In the genomic region with DNA sequence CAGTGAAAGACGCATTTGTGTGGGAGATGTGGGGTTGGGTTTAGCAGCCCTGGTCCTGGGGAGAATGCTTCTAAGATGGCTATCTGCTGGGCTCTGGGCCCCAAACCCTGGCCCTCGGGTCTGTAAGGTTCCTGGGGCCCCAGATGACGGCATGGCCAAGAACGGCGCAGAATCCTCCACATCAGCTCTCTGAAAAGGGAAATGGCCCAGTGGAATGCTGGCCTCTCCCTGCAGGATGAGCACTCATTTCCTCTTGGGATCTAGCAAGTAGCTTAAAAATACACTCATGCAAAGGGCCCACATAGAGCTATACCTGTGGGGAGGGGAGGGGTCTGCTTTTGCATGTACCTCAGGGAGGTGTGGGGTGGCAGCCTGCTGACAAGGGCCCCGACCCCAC, we compare ENCODE assay signal across 8 cellular contexts. TPM values are rescaled to one million over a fixed set of nuclear protein-coding genes. Genes with fewer than 3 reads are reported as not detected.
A peak's percentile ranks its signal among the peaks of the same experiment; 100 is the strongest.
DNase-seq lines count a peak whose midpoint lies in the region; FAIRE-seq and TF ChIP-seq lines count a peak whose summit lies in the region.

No MANE protein-coding gene starts in this region.

- peak overlapping the region; percentile 83 for H3K9ac ChIP-seq in endothelial cell of umbilical vein (replicated peaks; ENCODE audit: extremely low read depth, insufficient read depth, low read length)

- TF ChIP-seq CTCF in BJ (IDR thresholded peaks at IDR 0.05; ENCODE audit: insufficient read depth, low read depth, low read length) (no peak), PC-9 (conservative IDR thresholded peaks at IDR 0.05) (no peak), endothelial cell of umbilical vein (IDR thresholded peaks at IDR 0.05; ENCODE audit: extremely low read depth in 1 of 2, insufficient read depth in 1 of 2, low read depth in 1 of 2, low read length in 2 of 2) (no peak), neural crest cell (conservative IDR thresholded peaks at IDR 0.05) (no peak), WERI-Rb-1 (IDR thresholded peaks at IDR 0.05; ENCODE audit: low read depth, low read length) (no peak)

- POLR2A ChIA-PET in BJ (lab: Charles Lee), result no interaction called here
- POLR2A ChIA-PET in PC-9 (lab: Charles Lee; ENCODE audit: unreplicated experiment), result interaction anchor here (0.5 to 1.1 kb wide), 5 partner anchors 145 to 1638 kb away, joined by 3 to 4 read pairs (median 4); a partner anchor contains a TSS
- POLR2A ChIA-PET in endothelial cell of umbilical vein (lab: Charles Lee), result interaction anchor here (0.9 to 1.1 kb wide), 2 partner anchors 197 to 199 kb away, joined by 3 to 4 read pairs; a partner anchor contains a TSS

- 0 out of 2 replicates have a peak, but pooled peaks cover 5% of the 10 kb centered on the region for H3K79me2 ChIP-seq in PC-9 (ENCODE audit: low read depth)
- no peaks in the 10 kb centered on the region for H3K79me2 ChIP-seq in endothelial cell of umbilical vein (ENCODE audit: control insufficient read depth, insufficient read depth, low read length)

- no peaks in the 10 kb centered on the region for H3K9me3 Mint-ChIP-seq in neural crest cell

- H3K4me3 Mint-ChIP-seq in neural crest cell, result peak overlapping the region; percentile 64

- H3K4me1 Mint-ChIP-seq in neural crest cell, result peaks cover 66% of the 10 kb centered on the region

- no peaks in the 10 kb centered on the region for H3K9me2 ChIP-seq in PC-9 (ENCODE audit: insufficient read depth)

- H3K4me2 ChIP-seq in PC-9 (peak overlapping the region; percentile 85), endothelial cell of umbilical vein (ENCODE audit: insufficient read depth, low read length) (peak overlapping the region; percentile 72)

- H3K4me3 ChIP-seq in BJ (ENCODE audit: low read depth, low read length), result peak overlapping the region; percentile 36
- H3K4me3 ChIP-seq in PC-9, result peak overlapping the region; percentile 58
- peak overlapping the region in 1 of 3 experiments; percentile 10 for H3K4me3 ChIP-seq in endothelial cell of umbilical vein (replicated peaks in 1 of 3; ENCODE audit: insufficient read depth in 1 of 3, low read depth in 1 of 3, low read length in 3 of 3)
- no peak overlapping the region for H3K4me3 ChIP-seq in WERI-Rb-1 (ENCODE audit: low read depth, low read length)

- no peak for FAIRE-seq in endothelial cell of umbilical vein (lab: Jason Lieb, UNC)

- BruUV-seq in PC-9 (replicated peaks; lab: Mats Ljungman, UMichigan) (TSS peak; percentile 96), endothelial cell of umbilical vein (replicated peaks; lab: Mats Ljungman, UMichigan) (no TSS peak)

- intact Hi-C loops in PC-9 (cut with micrococcal nuclease; ENCODE audit: unreplicated experiment) (loop anchor here (1.0 to 2.0 kb wide), 8 partner anchors 24 to 321 kb away; no protein-coding TSS in a partner anchor), endothelial cell of umbilical vein (cut with micrococcal nuclease) (loop anchor here (1.0 kb wide), 1 partner anchor 195 kb away; no protein-coding TSS in a partner anchor)

- H2AFZ ChIP-seq in PC-9, result peak overlapping the region; percentile 69
- no peak overlapping the region for H2AFZ ChIP-seq in endothelial cell of umbilical vein (ENCODE audit: low read depth, low read length)

- H3K27ac ChIP-seq in PC-9 (peak overlapping the region; percentile 88), endothelial cell of umbilical vein (ENCODE audit: insufficient read depth, low read depth, low read length) (peak overlapping the region; percentile 89), WERI-Rb-1 (no peak overlapping the region)

- H3K27me3 Mint-ChIP-seq in neural crest cell (ENCODE audit: low read depth), result no peaks in the 10 kb centered on the region

- peaks cover 44% of the 10 kb centered on the region for H3F3A ChIP-seq in PC-9 (ENCODE audit: insufficient read depth, low read depth)

- CTCF ChIA-PET in BJ (lab: Yijun Ruan, JAX) (interaction anchor here (1.0 to 3.9 kb wide), 6 partner anchors 77 to 313 kb away, joined by 3 to 20 read pairs (median 7); no protein-coding TSS in a partner anchor), PC-9 (lab: Charles Lee) (interaction anchor here (0.5 to 0.7 kb wide), 4 partner anchors 53 to 1137 kb away, joined by 3 to 8 read pairs (median 4); no protein-coding TSS in a partner anchor), endothelial cell of umbilical vein (lab: Charles Lee) (interaction anchor here (0.5 to 1.9 kb wide), 6 partner anchors 53 to 312 kb away, joined by 3 to 11 read pairs (median 5); no protein-coding TSS in a partner anchor)

- H3K9me1 ChIP-seq in endothelial cell of umbilical vein (replicated peaks; ENCODE audit: control insufficient read depth, extremely low read depth, insufficient read depth, low read length), result no peaks in the 10 kb centered on the region

- H3K36me3 Mint-ChIP-seq in neural crest cell (ENCODE audit: low read depth), result no peaks in the 10 kb centered on the region

- H3K27ac Mint-ChIP-seq in neural crest cell (ENCODE audit: unreplicated experiment), result peak overlapping the region; percentile 97

- TF ChIP-seq POLR2A in endothelial cell of umbilical vein (IDR thresholded peaks at IDR 0.05; ENCODE audit: low read depth, low read length), result no peak

- H3K27me3 ChIP-seq in BJ (ENCODE audit: control insufficient read depth, insufficient read depth, low read length) (no peaks in the 10 kb centered on the region), PC-9 (ENCODE audit: insufficient read depth, low read depth) (no peaks in the 10 kb centered on the region), endothelial cell of umbilical vein (ENCODE audit: control insufficient read depth in 2 of 2, insufficient read depth in 2 of 2, low read length in 2 of 2) (no peaks in the 10 kb centered on the region), WERI-Rb-1 (ENCODE audit: insufficient read depth, low read depth, severe bottlenecking) (peaks cover 50% of the 10 kb centered on the region)

- DNase-seq in BJ (ENCODE audit: low read depth), result no peak
- no peak for DNase-seq in PC-9
- peak; percentile 31 for DNase-seq in endothelial cell of umbilical vein (ENCODE audit: low read depth, low spot score)
- no peak for DNase-seq in neural crest cell (ENCODE audit: low read depth, low spot score)
- no peak for DNase-seq in NCI-H2196 treated with DMSO at 0.1 percent for 48 hours (lab: John Stamatoyannopoulos, UW; ENCODE audit: unreplicated experiment)
- DNase-seq in NOMO-1 treated with dmso at 0.1 percent for 144 hours (lab: John Stamatoyannopoulos, UW; ENCODE audit: unreplicated experiment), result no peak
- no peak for DNase-seq in WERI-Rb-1
- DNase-seq in NCI-H748 treated with DMSO at 0.1 percent for 48 hours (lab: John Stamatoyannopoulos, UW), result no peak

- H3K36me3 ChIP-seq in BJ (ENCODE audit: control insufficient read depth, insufficient read depth, low read length), result no peaks in the 10 kb centered on the region
- no peaks in the 10 kb centered on the region for H3K36me3 ChIP-seq in PC-9 (ENCODE audit: low read depth)
- H3K36me3 ChIP-seq in endothelial cell of umbilical vein (ENCODE audit: control insufficient read depth in 2 of 2, extremely low read depth in 1 of 2, insufficient read depth in 2 of 2, low read length in 2 of 2), result no peaks in the 10 kb centered on the region
- H3K36me3 ChIP-seq in WERI-Rb-1, result no peaks in the 10 kb centered on the region

- H3K9me3 ChIP-seq in PC-9 (ENCODE audit: insufficient read depth, low read depth), result no peaks in the 10 kb centered on the region
- H3K9me3 ChIP-seq in endothelial cell of umbilical vein (replicated peaks; ENCODE audit: control insufficient read depth, insufficient read depth, low read length), result no peaks in the 10 kb centered on the region
- no peaks in the 10 kb centered on the region for H3K9me3 ChIP-seq in WERI-Rb-1 (ENCODE audit: severe bottlenecking)

- H4K20me1 ChIP-seq in PC-9 (ENCODE audit: insufficient read depth) (no peaks in the 10 kb centered on the region), endothelial cell of umbilical vein (replicated peaks; ENCODE audit: control insufficient read depth, extremely low read depth, insufficient read depth, low read length) (no peaks in the 10 kb centered on the region)

- dilution Hi-C loops in endothelial cell of umbilical vein (cut with MboI; ENCODE audit: extremely low pct_ligation_motif_present, low sequenced_read_pairs), result no loop called here

- H3K4me1 ChIP-seq in PC-9 (replicated peaks; ENCODE audit: insufficient read depth) (peaks cover 56% of the 10 kb centered on the region), endothelial cell of umbilical vein (ENCODE audit: control insufficient read depth, extremely low read depth, insufficient read depth, low read length) (peaks cover 40% of the 10 kb centered on the region)

TF ChIP-seq in endothelial cell of umbilical vein, 7 proteins besides CTCF, POLR2A, EP300 and RAD21:
- TF ChIP-seq GATA2 (IDR thresholded peaks at IDR 0.05; ENCODE audit: insufficient read depth, insufficient read length, low read depth, low read length), result no peak
- peak; percentile 30 for TF ChIP-seq FOS (IDR thresholded peaks at IDR 0.05; ENCODE audit: borderline replicate concordance, insufficient read depth, low read length)

RNA-seq across cellular contexts. Expression of a gene that starts 37.5 kb away (rescaled TPM):
- polyA plus RNA-seq in BJ (2011; rRNA removed) (not detected in 2 replicates), endothelial cell of umbilical vein (not detected in 2 replicates)
- not detected in 2 replicates for polyA minus RNA-seq in BJ (2011; rRNA and poly(A)+ RNA removed)
- total RNA-seq in PC-9 (2021) (not detected in 2 replicates), endothelial cell of umbilical vein (not detected in 2 replicates), neural crest cell (0.11 TPM in 1 of 2 replicates, not detected in the other)
- not detected in 2 replicates for polyA plus RNA-seq in endothelial cell of umbilical vein (2011; cell fraction: cytosol; rRNA removed)
- not detected in 2 replicates for polyA plus RNA-seq in endothelial cell of umbilical vein (2011; cell fraction: nucleus; rRNA removed)
- polyA plus RNA-seq in endothelial cell of umbilical vein (2012), result not detected in 2 replicates
- not detected in 2 replicates for polyA minus RNA-seq in endothelial cell of umbilical vein
- not detected for polyA minus RNA-seq in endothelial cell of umbilical vein (2011; cell fraction: cytosol; rRNA and poly(A)+ RNA removed)
- polyA minus RNA-seq in endothelial cell of umbilical vein (2011; cell fraction: nucleus; rRNA and poly(A)+ RNA removed), result not detected in 2 replicates
